In genomic region chr12:121852392-121852791, GRCh38 we compare ENCODE assay signal across 3 cellular contexts. TPM values are rescaled to one million over a fixed set of nuclear protein-coding genes. Genes with fewer than 3 reads are reported as not detected.
"Had no signal": no experiment of that assay in that cellular context is flagged by ENCODE, and none has a peak within 500 bp of the region (broad histone marks: within the 10 kb centered on the region; RNA-seq: fewer than 3 reads in every experiment).

No MANE protein-coding gene starts in this region.

RNA-seq across cellular contexts. Expression of gene HPD, which starts 6.3 kb away (rescaled TPM):
- total RNA-seq: temporal lobe, urinary bladder, vagina had no signal
